ENCODE assay signal across 32 cellular contexts in genomic region chr5:179194201-179194910, GRCh38.
"Had no signal": no experiment of that assay in that cellular context is flagged by ENCODE, and none has a peak within 500 bp of the region (broad histone marks: within the 10 kb centered on the region; RNA-seq: fewer than 3 reads in every experiment).

No MANE protein-coding gene starts in this region.

- H3K27ac Mint-ChIP-seq: activated CD4-positive, alpha-beta memory T cell treated with anti-CD3 and anti-CD28 coated beads for 36 hours; activated CD4-positive, alpha-beta T cell treated with anti-CD3 and anti-CD28 coated beads, Interleukin-2, amount 10 ng/mL, durations not matched to agents 24 days and 14 days; activated naive CD4-positive, alpha-beta T cell treated with anti-CD3 and anti-CD28 coated beads, Interleukin-2, amount 50 U/mL, for 24 hours; activated T-helper 17 cell treated with anti-CD3 and anti-CD28 coated beads, Interleukin-2, amount 50 U/mL, for 72 hours; endodermal cell; immature natural killer cell; naive thymus-derived CD4-positive, alpha-beta T cell; stimulated activated memory B cell treated with anti-CD40 and anti-IgM and Interleukin-4, amounts not matched to agents 10 μg/mL and 1 μg/mL and 100 μg/mL, for 72 hours; stimulated activated naive CD8-positive, alpha-beta T cell treated with anti-CD3 and anti-CD28 coated beads, Interleukin-15, amount 100 ng/mL, for 72 hours; T-helper 17 cell; type B pancreatic cell had no signal

- H3K9me3 ChIP-seq: heart left ventricle had no signal

- H3K4me3 Mint-ChIP-seq: activated CD4-positive, alpha-beta memory T cell treated with anti-CD3 and anti-CD28 coated beads for 36 hours; activated CD4-positive, alpha-beta T cell treated with anti-CD3 and anti-CD28 coated beads, Interleukin-2, amount 10 ng/mL, durations not matched to agents 24 days and 14 days; activated naive CD4-positive, alpha-beta T cell treated with anti-CD3 and anti-CD28 coated beads, Interleukin-2, amount 50 U/mL, for 24 hours; activated T-cell treated with anti-CD3 and anti-CD28 coated beads, Interleukin-2, amount 50 U/mL, for 4 hours; activated T-helper 17 cell treated with anti-CD3 and anti-CD28 coated beads, Interleukin-2, amount 50 U/mL, for 72 hours; brain; endodermal cell; immature natural killer cell; naive thymus-derived CD4-positive, alpha-beta T cell; neural crest cell; stimulated activated memory B cell treated with anti-CD40 and anti-IgM and Interleukin-4, amounts not matched to agents 10 μg/mL and 1 μg/mL and 100 μg/mL, for 72 hours; stimulated activated naive CD8-positive, alpha-beta T cell treated with anti-CD3 and anti-CD28 coated beads, Interleukin-15, amount 100 ng/mL, for 72 hours; T-helper 17 cell; type B pancreatic cell had no signal

- H3K36me3 Mint-ChIP-seq: activated CD4-positive, alpha-beta memory T cell treated with anti-CD3 and anti-CD28 coated beads for 36 hours; activated naive CD4-positive, alpha-beta T cell treated with anti-CD3 and anti-CD28 coated beads, Interleukin-2, amount 50 U/mL, for 24 hours; brain; immature natural killer cell; naive thymus-derived CD4-positive, alpha-beta T cell; stimulated activated memory B cell treated with anti-CD40 and anti-IgM and Interleukin-4, amounts not matched to agents 10 μg/mL and 1 μg/mL and 100 μg/mL, for 72 hours; type B pancreatic cell had no signal

- DNase-seq: activated CD4-positive, alpha-beta memory T cell treated with anti-CD3 and anti-CD28 coated beads for 36 hours; activated CD4-positive, alpha-beta T cell treated with anti-CD3 and anti-CD28 coated beads, Interleukin-2, amount 10 ng/mL, durations not matched to agents 24 days and 14 days; activated CD4-positive, CD25-positive, alpha-beta regulatory T cell treated with anti-CD3 and anti-CD28 coated beads, Interleukin-2, amount 50 U/mL, for 72 hours; activated T-cell treated with anti-CD3 and anti-CD28 coated beads, Interleukin-2, amount 50 U/mL, for 4 hours; anterior cingulate cortex; endodermal cell; foreskin fibroblast; hypothalamus; immature natural killer cell; midbrain; naive thymus-derived CD4-positive, alpha-beta T cell; small intestine; stimulated activated CD4-positive, alpha-beta T cell treated with anti-CD3 and anti-CD28 coated beads, Interleukin-1b, Interleukin-23, amount 100 ng/mL, for 48 hours; stimulated activated CD4-positive, alpha-beta T cell treated with anti-CD3 and anti-CD28 coated beads, Interleukin-4, amount 100 ng/mL, for 4 hours; stimulated activated CD8-positive, alpha-beta memory T cell treated with anti-CD3 and anti-CD28 coated beads, Interleukin-4, amount 100 ng/mL, for 48 hours; stimulated activated naive CD8-positive, alpha-beta T cell treated with anti-CD3 and anti-CD28 coated beads, Interleukin-15, amount 100 ng/mL, for 72 hours; substantia nigra; T-helper 17 cell; T1000; WERI-Rb-1 had no signal

- H3K9me3 Mint-ChIP-seq: activated CD4-positive, alpha-beta memory T cell treated with anti-CD3 and anti-CD28 coated beads for 36 hours; activated CD4-positive, alpha-beta T cell treated with anti-CD3 and anti-CD28 coated beads, Interleukin-2, amount 10 ng/mL, durations not matched to agents 24 days and 14 days; activated naive CD4-positive, alpha-beta T cell treated with anti-CD3 and anti-CD28 coated beads, Interleukin-2, amount 50 U/mL, for 24 hours; activated T-cell treated with anti-CD3 and anti-CD28 coated beads, Interleukin-2, amount 50 U/mL, for 4 hours; activated T-helper 17 cell treated with anti-CD3 and anti-CD28 coated beads, Interleukin-2, amount 50 U/mL, for 72 hours; brain; endodermal cell; immature natural killer cell; naive thymus-derived CD4-positive, alpha-beta T cell; neural crest cell; stimulated activated memory B cell treated with anti-CD40 and anti-IgM and Interleukin-4, amounts not matched to agents 10 μg/mL and 1 μg/mL and 100 μg/mL, for 72 hours; stimulated activated naive CD8-positive, alpha-beta T cell treated with anti-CD3 and anti-CD28 coated beads, Interleukin-15, amount 100 ng/mL, for 72 hours; type B pancreatic cell had no signal

- ATAC-seq: activated T-cell treated with anti-CD3 and anti-CD28 coated beads, Interleukin-2, amount 50 U/mL, for 4 hours; activated T-helper 17 cell treated with anti-CD3 and anti-CD28 coated beads, Interleukin-2, amount 50 U/mL, for 72 hours; esophagus mucosa; heart left ventricle; left lobe of liver; naive thymus-derived CD4-positive, alpha-beta T cell; sciatic nerve; SK-N-SH treated with all-trans-retinoic acid at 6 μM for 48 hours; stimulated activated memory B cell treated with anti-CD40 and anti-IgM and Interleukin-4, amounts not matched to agents 10 μg/mL and 1 μg/mL and 100 μg/mL, for 72 hours; stimulated activated naive CD8-positive, alpha-beta T cell treated with anti-CD3 and anti-CD28 coated beads, Interleukin-15, amount 100 ng/mL, for 72 hours; T-helper 17 cell had no signal

- H3K27ac ChIP-seq: cardiac muscle cell, heart left ventricle, WERI-Rb-1 had no signal

- H3K27me3 Mint-ChIP-seq: activated CD4-positive, alpha-beta T cell treated with anti-CD3 and anti-CD28 coated beads, Interleukin-2, amount 10 ng/mL, durations not matched to agents 24 days and 14 days; activated naive CD4-positive, alpha-beta T cell treated with anti-CD3 and anti-CD28 coated beads, Interleukin-2, amount 50 U/mL, for 24 hours; brain; naive thymus-derived CD4-positive, alpha-beta T cell; stimulated activated memory B cell treated with anti-CD40 and anti-IgM and Interleukin-4, amounts not matched to agents 10 μg/mL and 1 μg/mL and 100 μg/mL, for 72 hours; stimulated activated naive CD8-positive, alpha-beta T cell treated with anti-CD3 and anti-CD28 coated beads, Interleukin-15, amount 100 ng/mL, for 72 hours; type B pancreatic cell had no signal

- H3K27me3 ChIP-seq: cardiac muscle cell had no signal

- H3K4me3 ChIP-seq: cardiac muscle cell, heart left ventricle had no signal

- H3K36me3 ChIP-seq: cardiac muscle cell, heart left ventricle, WERI-Rb-1 had no signal

- H3K4me1 Mint-ChIP-seq: activated CD4-positive, alpha-beta T cell treated with anti-CD3 and anti-CD28 coated beads, Interleukin-2, amount 10 ng/mL, durations not matched to agents 24 days and 14 days; activated naive CD4-positive, alpha-beta T cell treated with anti-CD3 and anti-CD28 coated beads, Interleukin-2, amount 50 U/mL, for 24 hours; activated T-helper 17 cell treated with anti-CD3 and anti-CD28 coated beads, Interleukin-2, amount 50 U/mL, for 72 hours; endodermal cell; immature natural killer cell; stimulated activated memory B cell treated with anti-CD40 and anti-IgM and Interleukin-4, amounts not matched to agents 10 μg/mL and 1 μg/mL and 100 μg/mL, for 72 hours; stimulated activated naive CD8-positive, alpha-beta T cell treated with anti-CD3 and anti-CD28 coated beads, Interleukin-15, amount 100 ng/mL, for 72 hours; T-helper 17 cell had no signal
